ENCODE assay signal across 11 cellular contexts in genomic region chr10:60652628-60653027, GRCh38.
DNase-seq lines count a peak whose midpoint lies in the region; ATAC-seq and TF ChIP-seq lines count a peak whose summit lies in the region.
"Had no signal": no experiment of that assay in that cellular context is flagged by ENCODE, and none has a peak within 500 bp of the region (broad histone marks: within the 10 kb centered on the region; RNA-seq: fewer than 3 reads in every experiment).

No MANE protein-coding gene starts in this region.

- TF ChIP-seq CTCF in CD14-positive monocyte (IDR thresholded peaks at IDR 0.05) (no peak), GM20000 (IDR thresholded peaks at IDR 0.05; ENCODE audit: extremely low read depth, missing control alignments) (no peak)

- no peak for DNase-seq in T-helper 17 cell
- DNase-seq in CD14-positive monocyte (ENCODE audit: low spot score), result no peak
- no peak for DNase-seq in GM20000 (ENCODE audit: low spot score)
- no peak for DNase-seq in NCI-H446 (lab: John Stamatoyannopoulos, UW)
- no peak for DNase-seq in activated CD4-positive, alpha-beta T cell treated with anti-CD3 and anti-CD28 coated beads, Interleukin-2, amount 50 U/mL, for 1 hour
- DNase-seq: NK-92 treated with Interleukin-12 subunit alpha and Interleukin-12 subunit beta, amount 100 ng/mL, for 24 hours; occipital lobe; stomach had no signal

- H3K9me3 Mint-ChIP-seq in CD14-positive monocyte, result peaks cover 0 to 2% (median 0%) of the 10 kb centered on the region in 7 donors

- ATAC-seq in GM18867 (IDR thresholded peaks at IDR 0.05; ENCODE audit: unreplicated experiment) (peak; percentile 93), GM21619 (IDR thresholded peaks at IDR 0.05; ENCODE audit: unreplicated experiment) (peak; percentile 98), HG03103 (IDR thresholded peaks at IDR 0.05; ENCODE audit: low read depth, unreplicated experiment) (peak; percentile 97), T-helper 17 cell (no peak)

- H3K4me3 Mint-ChIP-seq in T-helper 17 cell, result no peak overlapping the region
- H3K4me3 Mint-ChIP-seq in CD14-positive monocyte, result no peak overlapping the region

- H3K27ac Mint-ChIP-seq in T-helper 17 cell (peak overlapping the region; percentile 95), CD14-positive monocyte (no peak overlapping the region)

- H3K27me3 Mint-ChIP-seq in T-helper 17 cell (no peaks in the 10 kb centered on the region), CD14-positive monocyte (ENCODE audit: low read depth in 3 of 3) (no peaks in the 10 kb centered on the region)

- H3K36me3 Mint-ChIP-seq in T-helper 17 cell (ENCODE audit: low read depth) (no peaks in the 10 kb centered on the region), CD14-positive monocyte (no peaks in the 10 kb centered on the region)

- peaks cover 25% of the 10 kb centered on the region for H3K4me1 Mint-ChIP-seq in T-helper 17 cell
- no peaks in the 10 kb centered on the region for H3K4me1 Mint-ChIP-seq in CD14-positive monocyte

- intact Hi-C loops in CD14-positive monocyte (cut with micrococcal nuclease), result loop anchor here in 1 of 2 donors (10.0 kb wide), 1 partner anchor 1028 kb away; no protein-coding TSS in a partner anchor

- H3K9me3 ChIP-seq in T-helper 17 cell (ENCODE audit: control insufficient read depth, low read length, poor library complexity, severe bottlenecking), result no peaks in the 10 kb centered on the region
- H3K9me3 ChIP-seq: stomach had no signal
